ENCODE assay signal across 22 cellular contexts in genomic region chr2:217045725-217046475, GRCh38.
DNase-seq lines count a peak whose midpoint lies in the region; ATAC-seq, FAIRE-seq and TF ChIP-seq lines count a peak whose summit lies in the region.
"Had no signal": no experiment of that assay in that cellular context is flagged by ENCODE, and none has a peak within 500 bp of the region (broad histone marks: within the 10 kb centered on the region; RNA-seq: fewer than 3 reads in every experiment).

No MANE protein-coding gene starts in this region.

- H3K27me3 ChIP-seq in PC-3 (ENCODE audit: low read length) (no peaks in the 10 kb centered on the region), neural progenitor cell (no peaks in the 10 kb centered on the region), Peyer's patch (no peaks in the 10 kb centered on the region)
- H3K27me3 ChIP-seq: cardiac muscle cell had no signal

- peaks cover 12% of the 10 kb centered on the region for H3K4me1 ChIP-seq in PC-3 (ENCODE audit: insufficient read depth, low read length)
- peaks cover 36% of the 10 kb centered on the region for H3K4me1 ChIP-seq in neural progenitor cell
- H3K4me1 ChIP-seq in Peyer's patch, result no peaks in the 10 kb centered on the region

- H3K4me3 Mint-ChIP-seq in neural progenitor cell, result no peak overlapping the region
- H3K4me3 Mint-ChIP-seq: activated CD4-positive, alpha-beta T cell treated with anti-CD3 and anti-CD28 coated beads, Interleukin-2, amount 10 ng/mL, durations not matched to agents 7 days and 5 days; CD4-positive, alpha-beta T cell had no signal

- no peak for TF ChIP-seq POLR2A in Peyer's patch (IDR thresholded peaks at IDR 0.05)

- no peaks in the 10 kb centered on the region for H3K9me3 Mint-ChIP-seq in neural progenitor cell
- H3K9me3 Mint-ChIP-seq: activated CD4-positive, alpha-beta T cell treated with anti-CD3 and anti-CD28 coated beads, Interleukin-2, amount 10 ng/mL, durations not matched to agents 7 days and 5 days; activated naive CD4-positive, alpha-beta T cell treated with anti-CD3 and anti-CD28 coated beads, Interleukin-2, amount 50 U/mL, for 72 hours; CD4-positive, alpha-beta T cell had no signal

- H3K36me3 ChIP-seq in PC-3 (ENCODE audit: low read depth, low read length) (no peaks in the 10 kb centered on the region), neural progenitor cell (no peaks in the 10 kb centered on the region), Peyer's patch (no peaks in the 10 kb centered on the region)
- H3K36me3 ChIP-seq: cardiac muscle cell had no signal

- POLR2A ChIA-PET in PC-3 (lab: Charles Lee; ENCODE audit: unreplicated experiment), result no interaction called here

- TF ChIP-seq CTCF in PC-3 (conservative IDR thresholded peaks at IDR 0.05; ENCODE audit: low read depth, low read length) (no peak), epithelial cell of esophagus (IDR thresholded peaks at IDR 0.05; ENCODE audit: insufficient read depth, low read depth, low read length, missing control alignments) (no peak), neural progenitor cell (IDR thresholded peaks at IDR 0.05) (no peak), Peyer's patch (IDR thresholded peaks at IDR 0.05) (no peak)

- H3K27ac Mint-ChIP-seq in neural progenitor cell, result peak overlapping the region; percentile 43
- H3K27ac Mint-ChIP-seq: activated CD4-positive, alpha-beta T cell treated with anti-CD3 and anti-CD28 coated beads, Interleukin-2, amount 10 ng/mL, durations not matched to agents 7 days and 5 days; activated naive CD4-positive, alpha-beta T cell treated with anti-CD3 and anti-CD28 coated beads, Interleukin-2, amount 50 U/mL, for 72 hours; CD4-positive, alpha-beta T cell had no signal

- H3K9ac ChIP-seq in PC-3 (ENCODE audit: low read length) (no peak overlapping the region), neural progenitor cell (no peak overlapping the region)

- H3K36me3 Mint-ChIP-seq in neural progenitor cell, result no peaks in the 10 kb centered on the region
- H3K36me3 Mint-ChIP-seq: activated naive CD4-positive, alpha-beta T cell treated with anti-CD3 and anti-CD28 coated beads, Interleukin-2, amount 50 U/mL, for 72 hours had no signal

- no peak for FAIRE-seq in RCC 7860 (lab: Jason Lieb, UNC)
- FAIRE-seq: keratinocyte, TTC549 had no signal

- intact Hi-C loops in PC-3 (cut with micrococcal nuclease), result no loop called here

- H3K4me1 Mint-ChIP-seq in neural progenitor cell, result peaks cover 34% of the 10 kb centered on the region
- H3K4me1 Mint-ChIP-seq: activated CD4-positive, alpha-beta T cell treated with anti-CD3 and anti-CD28 coated beads, Interleukin-2, amount 10 ng/mL, durations not matched to agents 7 days and 5 days had no signal

- no peaks in the 10 kb centered on the region for H3K9me2 ChIP-seq in PC-3 (replicated peaks; ENCODE audit: low read length)

- H3K4me3 ChIP-seq in PC-3 (ENCODE audit: low read length), result no peak overlapping the region
- no peak overlapping the region for H3K4me3 ChIP-seq in epithelial cell of esophagus (ENCODE audit: low read length)
- H3K4me3 ChIP-seq in neural progenitor cell, result no peak overlapping the region
- no peak overlapping the region for H3K4me3 ChIP-seq in Peyer's patch
- H3K4me3 ChIP-seq: cardiac muscle cell, PC-9 had no signal

- H2AFZ ChIP-seq in PC-3 (ENCODE audit: low read length) (no peak overlapping the region), neural progenitor cell (replicated peaks) (peak overlapping the region; percentile 3)
- H2AFZ ChIP-seq: PC-9 had no signal

- CTCF ChIA-PET in PC-3 (lab: Charles Lee), result no interaction called here

- H3K9me3 ChIP-seq in PC-3 (ENCODE audit: low read length), result no peaks in the 10 kb centered on the region
- no peaks in the 10 kb centered on the region for H3K9me3 ChIP-seq in neural progenitor cell (ENCODE audit: low read depth)
- no peaks in the 10 kb centered on the region for H3K9me3 ChIP-seq in Peyer's patch

- no peak for ATAC-seq in PC-3
- no peak for ATAC-seq in HG03432 (IDR thresholded peaks at IDR 0.05; ENCODE audit: unreplicated experiment)
- ATAC-seq: activated naive CD4-positive, alpha-beta T cell treated with anti-CD3 and anti-CD28 coated beads, Interleukin-2, amount 50 U/mL, for 72 hours had no signal

- H3K79me2 ChIP-seq in PC-3 (ENCODE audit: low read length) (no peaks in the 10 kb centered on the region), neural progenitor cell (ENCODE audit: low read depth) (no peaks in the 10 kb centered on the region)

- H3K27me3 Mint-ChIP-seq in neural progenitor cell (ENCODE audit: insufficient read depth, low read depth), result peaks cover 2% of the 10 kb centered on the region

- DNase-seq in COLO829 (ENCODE audit: low spot score) (peak; percentile 50), PC-3 (peak; percentile 50), epithelial cell of esophagus (ENCODE audit: low read depth) (peak; percentile 24), neural progenitor cell (ENCODE audit: low spot score) (no peak), Peyer's patch (no peak), RCC 7860 (ENCODE audit: low spot score) (no peak)
- DNase-seq in activated CD4-positive, CD25-positive, alpha-beta regulatory T cell treated with anti-CD3 and anti-CD28 coated beads, Interleukin-2, amount 50 U/mL, for 72 hours, result no peak
- DNase-seq: activated CD4-positive, alpha-beta T cell treated with anti-CD3 and anti-CD28 coated beads, Interleukin-2, amount 10 ng/mL, durations not matched to agents 7 days and 5 days; activated T-cell treated with anti-CD3 and anti-CD28 coated beads for 4 hours; CD4-positive, alpha-beta T cell; DND-41; hypothalamus; Kasumi-1; midbrain; NCI-H1417; NCI-H2171 treated with DMSO at 0.1 percent for 48 hours; PC-9 had no signal

- no peaks in the 10 kb centered on the region for H3F3A ChIP-seq in PC-3 (ENCODE audit: low read length, unreplicated experiment)
- peaks cover 20% of the 10 kb centered on the region for H3F3A ChIP-seq in neural progenitor cell (ENCODE audit: low read depth)

- H3K4me2 ChIP-seq in PC-3 (ENCODE audit: low read length) (no peak overlapping the region), neural progenitor cell (no peak overlapping the region)
- H3K4me2 ChIP-seq: PC-9 had no signal

- no peak overlapping the region for H3K27ac ChIP-seq in PC-3 (ENCODE audit: low read length)
- H3K27ac ChIP-seq in neural progenitor cell, result no peak overlapping the region
- peak overlapping the region in 1 of 4 donors; percentile 12 for H3K27ac ChIP-seq in Peyer's patch
- H3K27ac ChIP-seq: cardiac muscle cell, PC-9 had no signal

- H4K20me1 ChIP-seq in PC-3 (ENCODE audit: low read length) (no peaks in the 10 kb centered on the region), neural progenitor cell (ENCODE audit: low read depth) (no peaks in the 10 kb centered on the region)

- BruUV-seq in PC-3 (replicated peaks; lab: Mats Ljungman, UMichigan), result no TSS peak

Comparison
In these comparisons a context has a peak if more than half of its experiments do, and no peak if none do; other contexts are left out.
1. DNase-seq: peak in COLO829 (single experiment), PC-3 (single experiment) and epithelial cell of esophagus (single experiment); none in neural progenitor cell (single experiment), Peyer's patch (0 of 3), activated CD4-positive, CD25-positive, alpha-beta regulatory T cell treated with anti-CD3 and anti-CD28 coated beads, Interleukin-2, amount 50 U/mL, for 72 hours (single experiment) and RCC 7860 (single experiment).